ENCODE assay signal across 8 cellular contexts in the genomic region with DNA sequence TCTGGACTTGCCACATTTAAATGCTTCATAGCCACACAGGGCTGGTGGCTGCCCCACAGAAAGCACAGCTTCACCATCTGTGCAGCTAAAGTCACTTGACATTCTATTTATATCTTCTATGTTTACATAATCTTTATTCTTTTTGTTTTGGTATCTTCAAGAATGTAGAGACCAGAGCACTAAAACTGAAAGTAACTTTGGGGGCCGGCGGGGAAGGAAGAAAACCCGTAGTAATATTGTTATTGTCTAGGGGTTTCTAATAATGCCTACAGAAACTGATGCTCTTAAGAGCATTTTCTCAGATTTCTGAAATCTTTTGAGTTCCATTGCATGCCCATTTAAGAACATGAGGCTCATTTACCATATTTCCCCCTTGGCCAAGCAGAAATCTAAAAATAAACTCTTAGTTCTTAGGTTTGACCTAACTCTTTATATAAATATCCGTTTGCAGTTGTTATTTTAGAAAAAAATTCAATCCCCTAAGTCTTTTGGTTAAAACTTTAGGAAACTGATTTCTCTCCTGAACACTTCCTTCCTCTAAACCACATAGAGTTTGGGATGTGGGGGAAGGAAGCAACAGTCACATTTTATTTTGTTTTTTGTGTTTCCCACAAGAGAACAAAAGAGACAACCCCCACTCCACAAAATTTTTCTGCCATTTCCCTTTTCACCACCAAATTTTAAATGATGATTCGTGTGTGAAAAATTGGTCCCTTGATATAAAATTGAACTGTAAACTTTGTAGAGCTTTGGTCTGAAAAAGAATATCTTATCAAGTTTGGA.
A peak's percentile ranks its signal among the peaks of the same experiment; 100 is the strongest.
DNase-seq lines count a peak whose midpoint lies in the region; ATAC-seq and TF ChIP-seq lines count a peak whose summit lies in the region.

No MANE protein-coding gene starts in this region.

- CTCF ChIA-PET in activated CD4-positive, alpha-beta memory T cell treated with anti-CD3 and anti-CD28 coated beads, Interleukin-2, amount 10 ng/mL, durations not matched to agents 7 days and 5 days (lab: Charles Lee), result no interaction called here

- DNase-seq in H4 (ENCODE audit: low spot score), result peak; percentile 33
- DNase-seq in right cardiac atrium, result peak in 1 of 3 donors; percentile 22
- no peak for DNase-seq in cerebellar nuclear complex (lab: John Stamatoyannopoulos, UW)
- DNase-seq in ecto neural progenitor cell (ENCODE audit: low spot score), result no peak
- no peak for DNase-seq in foreskin melanocyte
- no peak for DNase-seq in activated CD4-positive, alpha-beta memory T cell treated with anti-CD3 and anti-CD28 coated beads, Interleukin-2, amount 10 ng/mL, durations not matched to agents 7 days and 5 days

- H3K4me1 ChIP-seq in OCI-LY1 (ENCODE audit: insufficient read depth, low read length, severe bottlenecking), result peaks cover 20% of the 10 kb centered on the region
- H3K4me1 ChIP-seq in right cardiac atrium (ENCODE audit: control insufficient read depth, insufficient read depth, low read length), result peaks cover 2% of the 10 kb centered on the region

- H3F3A ChIP-seq in OCI-LY1 (ENCODE audit: insufficient read depth, low read length), result no peaks in the 10 kb centered on the region

- no peaks in the 10 kb centered on the region for H3K27me3 ChIP-seq in OCI-LY1 (ENCODE audit: insufficient read depth, low read length)
- H3K27me3 ChIP-seq in right cardiac atrium (ENCODE audit: control insufficient read depth, insufficient read depth), result no peaks in the 10 kb centered on the region

- no peaks in the 10 kb centered on the region for H3K79me2 ChIP-seq in OCI-LY1 (ENCODE audit: insufficient read depth, low read length)

- no peak overlapping the region for H2AFZ ChIP-seq in OCI-LY1 (ENCODE audit: low read length)

- WGBS in right cardiac atrium, result 27% methylated on average over 5 of the region's 5 CpGs

- H3K4me3 ChIP-seq in OCI-LY1 (ENCODE audit: low read depth, low read length, poor library complexity, severe bottlenecking) (peak overlapping the region; percentile 27), right cardiac atrium (ENCODE audit: low read length) (peak overlapping the region; percentile 46)

- peak overlapping the region; percentile 49 for H3K4me2 ChIP-seq in OCI-LY1 (ENCODE audit: low read length)

- peaks cover 4% of the 10 kb centered on the region for H3K27me3 Mint-ChIP-seq in activated CD4-positive, alpha-beta memory T cell treated with anti-CD3 and anti-CD28 coated beads, Interleukin-2, amount 10 ng/mL, durations not matched to agents 7 days and 5 days

- H3K9ac ChIP-seq in OCI-LY1 (ENCODE audit: low read length), result no peak overlapping the region

- POLR2A ChIA-PET in activated CD4-positive, alpha-beta memory T cell treated with anti-CD3 and anti-CD28 coated beads, Interleukin-2, amount 10 ng/mL, durations not matched to agents 7 days and 5 days (lab: Charles Lee), result no interaction called here

- H3K9me3 ChIP-seq in OCI-LY1 (ENCODE audit: low read length) (no peaks in the 10 kb centered on the region), right cardiac atrium (ENCODE audit: control insufficient read depth, low read length) (no peaks in the 10 kb centered on the region)

- intact Hi-C loops in right cardiac atrium (cut with DNase I), result no loop called here

- H3K4me3 Mint-ChIP-seq in activated CD4-positive, alpha-beta memory T cell treated with anti-CD3 and anti-CD28 coated beads, Interleukin-2, amount 10 ng/mL, durations not matched to agents 7 days and 5 days, result no peak overlapping the region

- peak overlapping the region; percentile 65 for H3K27ac ChIP-seq in OCI-LY1 (ENCODE audit: low read depth, low read length, poor library complexity, severe bottlenecking)
- H3K27ac ChIP-seq in right cardiac atrium (ENCODE audit: low read length), result no peak overlapping the region

- no peaks in the 10 kb centered on the region for H3K36me3 Mint-ChIP-seq in activated CD4-positive, alpha-beta memory T cell treated with anti-CD3 and anti-CD28 coated beads, Interleukin-2, amount 10 ng/mL, durations not matched to agents 7 days and 5 days (ENCODE audit: low read depth)

- no peaks in the 10 kb centered on the region for H3K9me2 ChIP-seq in OCI-LY1 (ENCODE audit: low read depth, low read length)

- no peaks in the 10 kb centered on the region for H4K20me1 ChIP-seq in OCI-LY1 (ENCODE audit: insufficient read depth, low read length)

- no peaks in the 10 kb centered on the region for H3K4me1 Mint-ChIP-seq in activated CD4-positive, alpha-beta memory T cell treated with anti-CD3 and anti-CD28 coated beads, Interleukin-2, amount 10 ng/mL, durations not matched to agents 7 days and 5 days

- no peak for TF ChIP-seq CTCF in OCI-LY1 (IDR thresholded peaks at IDR 0.05; ENCODE audit: low read length)

- ATAC-seq in GM18502 (IDR thresholded peaks at IDR 0.05; ENCODE audit: poor library complexity, unreplicated experiment), result peak; percentile 100
- peak in 1 of 2 donors; percentile 36 for ATAC-seq in right cardiac atrium

- H3K27ac Mint-ChIP-seq in activated CD4-positive, alpha-beta memory T cell treated with anti-CD3 and anti-CD28 coated beads, Interleukin-2, amount 10 ng/mL, durations not matched to agents 7 days and 5 days, result no peak overlapping the region

- H3K9me3 Mint-ChIP-seq in activated CD4-positive, alpha-beta memory T cell treated with anti-CD3 and anti-CD28 coated beads, Interleukin-2, amount 10 ng/mL, durations not matched to agents 7 days and 5 days, result no peaks in the 10 kb centered on the region

- no peaks in the 10 kb centered on the region for H3K36me3 ChIP-seq in OCI-LY1 (ENCODE audit: insufficient read depth, low read length)
